In genomic region chr6:12844284-12845223, GRCh38 we compare ENCODE assay signal across 8 cellular contexts.
DNase-seq lines count a peak whose midpoint lies in the region; ATAC-seq and TF ChIP-seq lines count a peak whose summit lies in the region.

No MANE protein-coding gene starts in this region.

- no peaks in the 10 kb centered on the region for H3K36me3 ChIP-seq in PC-3 (ENCODE audit: low read depth, low read length)

- intact Hi-C loops in PC-3 (cut with micrococcal nuclease): loop anchor here (1.0 kb wide), 1 partner anchor 206 kb away; no protein-coding TSS in a partner anchor

- no peak overlapping the region for H3K4me3 Mint-ChIP-seq in type B pancreatic cell
- no peak overlapping the region for H3K4me3 Mint-ChIP-seq in activated naive CD8-positive, alpha-beta T cell treated with anti-CD3 and anti-CD28 coated beads for 36 hours

- H3K27ac Mint-ChIP-seq in type B pancreatic cell: no peak overlapping the region
- no peak overlapping the region for H3K27ac Mint-ChIP-seq in activated naive CD8-positive, alpha-beta T cell treated with anti-CD3 and anti-CD28 coated beads for 36 hours

- no peaks in the 10 kb centered on the region for H3K79me2 ChIP-seq in PC-3 (ENCODE audit: low read length)

- H3K4me2 ChIP-seq in PC-3 (ENCODE audit: low read length): no peak overlapping the region

- H3K36me3 Mint-ChIP-seq in type B pancreatic cell: no peaks in the 10 kb centered on the region
- H3K36me3 Mint-ChIP-seq in activated naive CD8-positive, alpha-beta T cell treated with anti-CD3 and anti-CD28 coated beads for 36 hours: no peaks in the 10 kb centered on the region

- no peaks in the 10 kb centered on the region for H4K20me1 ChIP-seq in PC-3 (ENCODE audit: low read length)

- H3K27ac ChIP-seq in PC-3 (ENCODE audit: low read length): no peak overlapping the region

- H3K9me3 Mint-ChIP-seq in type B pancreatic cell: no peaks in the 10 kb centered on the region
- no peaks in the 10 kb centered on the region for H3K9me3 Mint-ChIP-seq in activated naive CD8-positive, alpha-beta T cell treated with anti-CD3 and anti-CD28 coated beads for 36 hours

- CTCF ChIA-PET in PC-3 (lab: Charles Lee): no interaction called here

- POLR2A ChIA-PET in PC-3 (lab: Charles Lee; ENCODE audit: unreplicated experiment): no interaction called here

- H3K27me3 ChIP-seq in PC-3 (ENCODE audit: low read length): peaks cover 58% of the 10 kb centered on the region

- H3K4me3 ChIP-seq in PC-3 (ENCODE audit: low read length) (no peak overlapping the region), fibroblast of mammary gland (ENCODE audit: control insufficient read depth, low read depth, low read length) (no peak overlapping the region)

- H3K9me3 ChIP-seq in PC-3 (ENCODE audit: low read length): no peaks in the 10 kb centered on the region

- ATAC-seq in PC-3 (no peak), HG03039 (IDR thresholded peaks at IDR 0.05; ENCODE audit: unreplicated experiment) (no peak)

- peaks cover 19% of the 10 kb centered on the region for H3K4me1 Mint-ChIP-seq in type B pancreatic cell (ENCODE audit: unreplicated experiment)
- H3K4me1 Mint-ChIP-seq in activated naive CD8-positive, alpha-beta T cell treated with anti-CD3 and anti-CD28 coated beads for 36 hours: no peaks in the 10 kb centered on the region

- no peak overlapping the region for H3K9ac ChIP-seq in PC-3 (ENCODE audit: low read length)

- no TSS peak for BruUV-seq in PC-3 (replicated peaks; lab: Mats Ljungman, UMichigan)

- H3K27me3 Mint-ChIP-seq in type B pancreatic cell: no peaks in the 10 kb centered on the region
- peaks cover 9% of the 10 kb centered on the region for H3K27me3 Mint-ChIP-seq in activated naive CD8-positive, alpha-beta T cell treated with anti-CD3 and anti-CD28 coated beads for 36 hours

- TF ChIP-seq CTCF in AG09319 (IDR thresholded peaks at IDR 0.05; ENCODE audit: low read depth, low read length) (peak; percentile 61), PC-3 (conservative IDR thresholded peaks at IDR 0.05; ENCODE audit: low read depth, low read length) (peak; percentile 81), fibroblast of mammary gland (conservative IDR thresholded peaks at IDR 0.05; ENCODE audit: control insufficient read depth, insufficient read depth, low read depth, low read length) (peak; percentile 61), type B pancreatic cell (conservative IDR thresholded peaks at IDR 0.05) (peak; percentile 88)

- no peaks in the 10 kb centered on the region for H3K9me2 ChIP-seq in PC-3 (replicated peaks; ENCODE audit: low read length)

- no peaks in the 10 kb centered on the region for H3K4me1 ChIP-seq in PC-3 (ENCODE audit: insufficient read depth, low read length)

- no peak for DNase-seq in AG09319 (ENCODE audit: extremely low read depth, low read depth)
- peak; percentile 10 for DNase-seq in GM19238 (ENCODE audit: insufficient read length, low spot score)
- DNase-seq in PC-3: peak; percentile 52
- DNase-seq in fibroblast of mammary gland (ENCODE audit: low read depth): peak; percentile 35
- DNase-seq in type B pancreatic cell (ENCODE audit: extremely low spot score, unreplicated experiment): no peak
- no peak for DNase-seq in activated naive CD8-positive, alpha-beta T cell treated with anti-CD3 and anti-CD28 coated beads for 36 hours
- DNase-seq in effector CD4-positive, alpha-beta T cell: no peak

- H3F3A ChIP-seq in PC-3 (ENCODE audit: low read length, unreplicated experiment): no peaks in the 10 kb centered on the region

- H2AFZ ChIP-seq in PC-3 (ENCODE audit: low read length): no peak overlapping the region

Comparison
In these comparisons a context has a peak if more than half of its experiments do, and no peak if none do; other contexts are left out.
1. DNase-seq: peak in GM19238 (single experiment), PC-3 (single experiment) and fibroblast of mammary gland (single experiment); none in AG09319 (single experiment), type B pancreatic cell (single experiment), activated naive CD8-positive, alpha-beta T cell treated with anti-CD3 and anti-CD28 coated beads for 36 hours (single experiment) and effector CD4-positive, alpha-beta T cell (single experiment).
2. Peak in every context shown above with its lines, with median percentiles within 50 percentile points of each other: CTCF ChIP-seq.